In genomic region chr11:132941024-132941646, GRCh38 we compare ENCODE assay signal across 9 cellular contexts.
DNase-seq lines count a peak whose midpoint lies in the region; ATAC-seq, FAIRE-seq and TF ChIP-seq lines count a peak whose summit lies in the region.
"Had no signal": no experiment of that assay in that cellular context is flagged by ENCODE, and none has a peak within 500 bp of the region (broad histone marks: within the 10 kb centered on the region; RNA-seq: fewer than 3 reads in every experiment).

No MANE protein-coding gene starts in this region.

- no peak for FAIRE-seq in HTR-8/SVneo (lab: Jason Lieb, UNC)

- TF ChIP-seq POLR2A in uterus (IDR thresholded peaks at IDR 0.05): no peak

- H3K4me3 ChIP-seq in uterus: no peak overlapping the region
- H3K4me3 ChIP-seq: SK-N-MC had no signal

- no peaks in the 10 kb centered on the region for H3K9me3 ChIP-seq in uterus

- ATAC-seq in HG02884 (IDR thresholded peaks at IDR 0.05; ENCODE audit: unreplicated experiment): no peak
- ATAC-seq in HG03439 (IDR thresholded peaks at IDR 0.05; ENCODE audit: unreplicated experiment): no peak

- TF ChIP-seq CTCF in VCaP (conservative IDR thresholded peaks at IDR 0.05): peak; percentile 94
- TF ChIP-seq CTCF in uterus (IDR thresholded peaks at IDR 0.05): peak; percentile 48 to 73 (median 62)

- H3K27me3 ChIP-seq in uterus: no peaks in the 10 kb centered on the region

- no peaks in the 10 kb centered on the region for H3K36me3 ChIP-seq in uterus

- intact Hi-C loops in uterus (cut with DNase I; ENCODE audit: low total_unique reads): no loop called here

- peak; percentile 65 for DNase-seq in DMS53 (lab: John Stamatoyannopoulos, UW)
- peak; percentile 27 for DNase-seq in HTR-8/SVneo (ENCODE audit: insufficient read length, low spot score)
- DNase-seq in iPS-NIHi11 (ENCODE audit: low spot score): peak; percentile 27
- no peak for DNase-seq in uterus
- no peak for DNase-seq in 8988T

- H3K27ac ChIP-seq in VCaP: no peak overlapping the region
- no peak overlapping the region for H3K27ac ChIP-seq in uterus
- H3K27ac ChIP-seq: SK-N-MC had no signal

- peaks cover 0 to 6% of the 10 kb centered on the region in 2 donors for H3K4me1 ChIP-seq in uterus

Comparison
In these comparisons a context has a peak if more than half of its experiments do, and no peak if none do; other contexts are left out.
1. DNase-seq: peak in DMS53 (single experiment), HTR-8/SVneo (single experiment) and iPS-NIHi11 (single experiment); none in uterus (0 of 2) and 8988T (single experiment).